Comparison of ENCODE assay signal across 32 cellular contexts in the genomic region with DNA sequence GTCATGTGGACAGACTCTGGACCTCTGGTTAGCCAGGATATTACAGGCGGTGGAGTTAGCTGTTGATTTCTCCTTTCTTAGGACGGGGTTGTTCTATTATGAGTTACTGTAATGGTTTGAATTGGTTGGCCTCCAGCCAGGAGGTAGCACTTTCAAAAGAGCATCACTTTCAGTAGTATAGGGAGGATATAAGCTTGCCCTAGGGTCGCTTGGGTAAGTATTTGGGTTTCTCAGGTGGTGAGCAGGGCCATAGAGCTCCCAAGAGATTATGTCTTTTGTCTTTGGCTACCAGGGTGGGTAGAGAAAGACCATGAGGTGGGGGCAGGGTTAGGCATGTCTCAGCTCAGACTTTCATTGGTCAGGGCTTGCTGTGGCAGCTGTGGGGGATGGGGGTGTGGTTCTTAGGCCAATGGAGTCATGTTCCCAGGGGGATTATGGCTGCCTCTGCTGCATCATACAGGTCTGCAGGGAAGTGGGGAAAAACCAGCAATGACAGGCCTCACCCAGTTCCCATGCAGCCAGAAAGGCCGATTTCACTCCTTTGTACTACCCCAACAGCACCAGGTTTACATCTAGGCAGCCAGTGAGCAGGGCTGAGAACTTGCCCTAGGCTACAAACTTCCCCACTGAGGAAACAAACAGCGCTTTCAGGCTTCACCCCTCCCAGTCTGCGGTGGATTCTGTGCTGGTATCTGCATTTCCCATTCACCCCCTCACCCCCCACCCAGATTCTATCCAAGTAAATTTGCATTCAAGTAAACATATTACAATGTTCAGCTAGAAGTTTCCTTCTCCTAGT.
DNase-seq lines count a peak whose midpoint lies in the region; ATAC-seq, FAIRE-seq and TF ChIP-seq lines count a peak whose summit lies in the region.
"Had no signal": no experiment of that assay in that cellular context is flagged by ENCODE, and none has a peak within 500 bp of the region (broad histone marks: within the 10 kb centered on the region; RNA-seq: fewer than 3 reads in every experiment).

No MANE protein-coding gene starts in this region.

- intact Hi-C loops in mammary epithelial cell (cut with micrococcal nuclease) (no loop called here), breast epithelium (cut with DNase I; ENCODE audit: low total_unique reads) (loop anchor here (5.0 kb wide), 1 partner anchor 38 kb away; no protein-coding TSS in a partner anchor), kidney (cut with DNase I) (no loop called here), left colon (cut with DNase I, micrococcal nuclease) (no loop called here)

- H3K9me3 ChIP-seq in mammary epithelial cell (replicated peaks; ENCODE audit: insufficient read depth, low read length) (no peaks in the 10 kb centered on the region), breast epithelium (no peaks in the 10 kb centered on the region), kidney (ENCODE audit: control insufficient read depth in 1 of 2, low read length in 2 of 2) (no peaks in the 10 kb centered on the region)
- H3K9me3 ChIP-seq: esophagus muscularis mucosa, HAP-1, thoracic aorta, vagina had no signal

- no peaks in the 10 kb centered on the region for H3K79me2 ChIP-seq in mammary epithelial cell (ENCODE audit: insufficient read depth, low read length)

- H3K4me3 ChIP-seq in mammary epithelial cell (replicated peaks in 1 of 3; ENCODE audit: insufficient read depth in 1 of 3, low read depth in 2 of 3, low read length in 3 of 3) (no peak overlapping the region), breast epithelium (no peak overlapping the region), kidney (ENCODE audit: low read length in 2 of 2) (no peak overlapping the region)
- H3K4me3 ChIP-seq: cardiac muscle cell, coronary artery, esophagus muscularis mucosa, HAP-1, PC-9, thoracic aorta, vagina had no signal

- H3K36me3 ChIP-seq in mammary epithelial cell (ENCODE audit: insufficient read depth, low read length) = no peaks in the 10 kb centered on the region
- no peaks in the 10 kb centered on the region for H3K36me3 ChIP-seq in breast epithelium
- H3K36me3 ChIP-seq in kidney (ENCODE audit: control insufficient read depth in 1 of 2, insufficient read depth in 2 of 2, low read length in 2 of 2) = no peaks in the 10 kb centered on the region
- H3K36me3 ChIP-seq: cardiac muscle cell, esophagus muscularis mucosa, HAP-1, thoracic aorta, vagina had no signal

- 47% methylated on average over 5 of the region's 6 CpGs for WGBS in mammary epithelial cell (ENCODE audit: low coverage, missing lambda C conversion rate)

- H4K20me1 ChIP-seq in mammary epithelial cell (ENCODE audit: insufficient read depth, low read length) = no peaks in the 10 kb centered on the region

- no peak for FAIRE-seq in kidney (lab: Jason Lieb, UNC)
- FAIRE-seq: D721Med, frontal cortex, GM12892 had no signal

- H3K4me1 ChIP-seq in mammary epithelial cell (ENCODE audit: insufficient read depth, low read length) (no peaks in the 10 kb centered on the region), breast epithelium (no peaks in the 10 kb centered on the region), kidney (ENCODE audit: control insufficient read depth in 1 of 2, insufficient read depth in 1 of 2, low read depth in 1 of 2, low read length in 2 of 2) (no peaks in the 10 kb centered on the region)
- H3K4me1 ChIP-seq: esophagus muscularis mucosa, HAP-1, vagina had no signal

- no peak overlapping the region for H2AFZ ChIP-seq in mammary epithelial cell (ENCODE audit: low read depth, low read length)
- H2AFZ ChIP-seq: PC-9 had no signal

- H3K27ac ChIP-seq in mammary epithelial cell (ENCODE audit: insufficient read depth, low read depth, low read length) = no peak overlapping the region
- no peak overlapping the region for H3K27ac ChIP-seq in breast epithelium
- H3K27ac ChIP-seq in kidney (ENCODE audit: low read depth in 2 of 2, low read length in 2 of 2) = no peak overlapping the region
- H3K27ac ChIP-seq: cardiac muscle cell, coronary artery, esophagus muscularis mucosa, PC-9, thoracic aorta, vagina had no signal

- TF ChIP-seq CTCF in mammary epithelial cell (conservative IDR thresholded peaks at IDR 0.05 in 1 of 2, IDR thresholded peaks at IDR 0.05 in 1 of 2; ENCODE audit: extremely low read depth in 1 of 2, insufficient read depth in 1 of 2, low read depth in 1 of 2, low read length in 2 of 2) (no peak), breast epithelium (IDR thresholded peaks at IDR 0.05) (no peak), kidney (IDR thresholded peaks at IDR 0.05; ENCODE audit: borderline replicate concordance, extremely low read depth, insufficient read depth) (no peak)

- ATAC-seq in HG02623 (IDR thresholded peaks at IDR 0.05; ENCODE audit: unreplicated experiment) = no peak
- ATAC-seq in left colon = no peak
- ATAC-seq: activated naive CD4-positive, alpha-beta T cell treated with anti-CD3 and anti-CD28 coated beads, Interleukin-2, amount 50 U/mL, for 72 hours; left lobe of liver; stimulated activated naive CD8-positive, alpha-beta T cell treated with anti-CD3 and anti-CD28 coated beads, Interleukin-15, Interleukin-2, amounts not matched to agents 100 U/mL and 50 U/mL, for 24 hours had no signal

- CTCF ChIA-PET in mammary epithelial cell (lab: Charles Lee; ENCODE audit: low non-redundant PET) = no interaction called here

- TF ChIP-seq POLR2A in breast epithelium (IDR thresholded peaks at IDR 0.05) = no peak

- DNase-seq in mammary epithelial cell (peak; percentile 29), breast epithelium (ENCODE audit: low spot score in 2 of 2) (no peak), RPMI7951 (ENCODE audit: low read depth) (peak; percentile 16), epidermal melanocyte (ENCODE audit: insufficient read length, low spot score) (peak; percentile 49), iPS-NIHi7 (ENCODE audit: extremely low spot score) (no peak), kidney (no peak), left colon (no peak)
- DNase-seq: activated CD4-positive, alpha-beta T cell treated with anti-CD3 and anti-CD28 coated beads, Interleukin-2, amount 50 U/mL, for 4 hours; activated CD4-positive, CD25-positive, alpha-beta regulatory T cell; CD4-positive, CD25-positive, alpha-beta regulatory T cell; KG1; NCI-H1436; NCI-H2107; NCI-H446 treated with DMSO at 0.1 percent for 48 hours; occipital lobe; PC-9; Right ventricle myocardium superior; stimulated activated naive CD8-positive, alpha-beta T cell treated with anti-CD3 and anti-CD28 coated beads, Interleukin-15, Interleukin-2, amounts not matched to agents 100 U/mL and 50 U/mL, for 24 hours; SW 1271; T1000 had no signal

- no peaks in the 10 kb centered on the region for H3K27me3 ChIP-seq in mammary epithelial cell (ENCODE audit: insufficient read depth, low read length)
- no peaks in the 10 kb centered on the region for H3K27me3 ChIP-seq in breast epithelium
- H3K27me3 ChIP-seq: cardiac muscle cell, esophagus muscularis mucosa, vagina had no signal

- BruUV-seq in mammary epithelial cell (replicated peaks; lab: Mats Ljungman, UMichigan) = no TSS peak

- dilution Hi-C loops in mammary epithelial cell (cut with HindIII; ENCODE audit: low sequenced_read_pairs) = no loop called here

- H3K9ac ChIP-seq in mammary epithelial cell (ENCODE audit: insufficient read depth, low read length) = no peak overlapping the region
- H3K9ac ChIP-seq in kidney (ENCODE audit: low read length in 2 of 2) = no peak overlapping the region

- in situ Hi-C loops in mammary epithelial cell (cut with MboI; ENCODE audit: low sequenced_read_pairs in 2 of 2) = no loop called here

- no peak overlapping the region for H3K4me2 ChIP-seq in mammary epithelial cell (ENCODE audit: insufficient read depth, low read depth, low read length)
- H3K4me2 ChIP-seq: PC-9 had no signal

Comparison
In these comparisons a context has a peak if more than half of its experiments do, and no peak if none do; other contexts are left out.
1. DNase-seq: peak in mammary epithelial cell (single experiment), RPMI7951 (single experiment) and epidermal melanocyte (single experiment); none in breast epithelium (0 of 2), iPS-NIHi7 (single experiment), kidney (single experiment) and left colon (0 of 2).